12 cellular contexts compared by ENCODE assay signal in the genomic region with DNA sequence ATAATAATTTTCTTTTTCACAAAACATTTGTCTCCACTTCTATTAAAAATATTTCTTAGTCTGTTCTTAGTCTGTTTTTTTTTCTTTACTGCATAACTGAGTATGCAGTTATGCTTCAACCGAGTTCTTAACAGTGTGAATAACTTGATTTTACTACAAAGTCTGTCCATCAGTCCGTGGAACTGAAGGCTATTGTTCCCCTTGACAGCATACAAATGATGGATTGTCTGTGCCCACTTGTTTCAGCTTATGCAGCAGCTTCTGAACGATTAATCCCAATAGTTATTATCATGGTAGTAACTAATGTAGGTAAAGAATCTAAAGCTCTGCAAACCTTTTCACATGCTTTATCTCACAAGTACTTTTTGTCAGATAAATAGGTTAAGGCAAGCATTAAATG.
DNase-seq lines count a peak whose midpoint lies in the region; TF ChIP-seq lines count a peak whose summit lies in the region.
"Had no signal": no experiment of that assay in that cellular context is flagged by ENCODE, and none has a peak within 500 bp of the region (broad histone marks: within the 10 kb centered on the region; RNA-seq: fewer than 3 reads in every experiment).

No MANE protein-coding gene starts in this region.

- H3K9me3 ChIP-seq in spleen = no peaks in the 10 kb centered on the region
- H3K9me3 ChIP-seq: BLaER1 treated with 17β-estradiol and CSF1 and Interleukin-3, amounts not matched to agents 10 nM and 100 nM had no signal

- peak overlapping the region in 34 of 59 donors; percentile 0 to 45 (median 17) for H3K4me3 ChIP-seq in dorsolateral prefrontal cortex
- no peak overlapping the region for H3K4me3 ChIP-seq in spleen
- H3K4me3 ChIP-seq: BLaER1 treated with 17β-estradiol and CSF1 and Interleukin-3, amounts not matched to agents 10 nM and 100 nM had no signal

- H3K4me3 Mint-ChIP-seq in HFFc6 = no peak overlapping the region
- H3K4me3 Mint-ChIP-seq: CD4-positive, CD25-positive, alpha-beta regulatory T cell had no signal

- no peaks in the 10 kb centered on the region for H3K4me1 Mint-ChIP-seq in HFFc6 (ENCODE audit: low read depth)
- H3K4me1 Mint-ChIP-seq: CD4-positive, CD25-positive, alpha-beta regulatory T cell had no signal

- H3K4me1 ChIP-seq in spleen = no peaks in the 10 kb centered on the region
- H3K4me1 ChIP-seq: BLaER1 treated with 17β-estradiol and CSF1 and Interleukin-3, amounts not matched to agents 10 nM and 100 nM had no signal

- H3K27ac ChIP-seq in dorsolateral prefrontal cortex (peak overlapping the region in 42 of 59 donors; percentile 1 to 82 (median 50)), spleen (no peak overlapping the region)
- H3K27ac ChIP-seq: BLaER1 treated with 17β-estradiol and CSF1 and Interleukin-3, amounts not matched to agents 10 nM and 100 nM; HL-60 had no signal

- WGBS in spleen, 5 donors = 46 to 61% (median 52%) methylated on average over 3 of the region's 3 CpGs

- H3K27me3 ChIP-seq in dorsolateral prefrontal cortex (no peaks in the 10 kb centered on the region), spleen (replicated peaks in 1 of 7) (no peaks in the 10 kb centered on the region)
- H3K27me3 ChIP-seq: BLaER1 treated with 17β-estradiol and CSF1 and Interleukin-3, amounts not matched to agents 10 nM and 100 nM had no signal

- H3K9me3 Mint-ChIP-seq in HFFc6 = no peaks in the 10 kb centered on the region
- H3K9me3 Mint-ChIP-seq: CD4-positive, CD25-positive, alpha-beta regulatory T cell had no signal

- no peak overlapping the region for H3K27ac Mint-ChIP-seq in HFFc6
- H3K27ac Mint-ChIP-seq: CD4-positive, CD25-positive, alpha-beta regulatory T cell had no signal

- no peak for TF ChIP-seq POLR2A in spleen (IDR thresholded peaks at IDR 0.05)

- no peaks in the 10 kb centered on the region for H3K36me3 Mint-ChIP-seq in HFFc6 (ENCODE audit: low read depth)
- H3K36me3 Mint-ChIP-seq: CD4-positive, CD25-positive, alpha-beta regulatory T cell had no signal

- DNase-seq in dorsolateral prefrontal cortex = peak in 1 of 10 donors; percentile 34
- peak; percentile 9 to 65 for DNase-seq in hippocampal formation (lab: John Stamatoyannopoulos, UW)
- DNase-seq in putamen (ENCODE audit: low spot score) = peak; percentile 72
- no peak for DNase-seq in SKM-1 treated with dmso at 0.1 percent for 144 hours (lab: John Stamatoyannopoulos, UW; ENCODE audit: unreplicated experiment)
- DNase-seq in spleen = no peak
- DNase-seq in HFFc6 = no peak
- DNase-seq: Calu3; CD4-positive, CD25-positive, alpha-beta regulatory T cell; DMS 273 treated with DMSO at 0.1 percent for 48 hours; HCEC 1CT had no signal

- peak in 3 of 56 donors; percentile 13 to 34 (median 14) for TF ChIP-seq CTCF in dorsolateral prefrontal cortex (IDR thresholded peaks at IDR 0.05 in 54 of 56, conservative IDR thresholded peaks at IDR 0.05 in 2 of 56; ENCODE audit: low read depth in 1 of 56, partially characterized antibody in 56 of 56)
- no peak for TF ChIP-seq CTCF in spleen (IDR thresholded peaks at IDR 0.05 in 8 of 11, conservative IDR thresholded peaks at IDR 0.05 in 3 of 11)
- TF ChIP-seq CTCF in HFFc6 (IDR thresholded peaks at IDR 0.05) = no peak

- H3K36me3 ChIP-seq in spleen = no peaks in the 10 kb centered on the region
- H3K36me3 ChIP-seq: BLaER1 treated with 17β-estradiol and CSF1 and Interleukin-3, amounts not matched to agents 10 nM and 100 nM had no signal

- 0 out of 2 replicates have a peak, but pooled peaks cover 3% of the 10 kb centered on the region for H3K27me3 Mint-ChIP-seq in HFFc6 (ENCODE audit: insufficient read depth)

- intact Hi-C loops in dorsolateral prefrontal cortex (cut with DNase I) (loop anchor here in 1 of 2 donors (10.0 kb wide), 1 partner anchor 109 kb away; no protein-coding TSS in a partner anchor), spleen (cut with DNase I; ENCODE audit: low total_unique reads) (no loop called here)

Comparison
In these comparisons a context has a peak if more than half of its experiments do, and no peak if none do; other contexts are left out.
1. DNase-seq: peak in hippocampal formation (2 of 2) and putamen (single experiment); none in SKM-1 treated with dmso at 0.1 percent for 144 hours (single experiment), spleen (single experiment) and HFFc6 (single experiment).
2. H3K27ac ChIP-seq: peak in dorsolateral prefrontal cortex (42 of 59); none in spleen (0 of 8).
3. H3K4me3 ChIP-seq: peak in dorsolateral prefrontal cortex (34 of 59); none in spleen (0 of 8).